1 cellular context compared by ENCODE assay signal in the genomic region with DNA sequence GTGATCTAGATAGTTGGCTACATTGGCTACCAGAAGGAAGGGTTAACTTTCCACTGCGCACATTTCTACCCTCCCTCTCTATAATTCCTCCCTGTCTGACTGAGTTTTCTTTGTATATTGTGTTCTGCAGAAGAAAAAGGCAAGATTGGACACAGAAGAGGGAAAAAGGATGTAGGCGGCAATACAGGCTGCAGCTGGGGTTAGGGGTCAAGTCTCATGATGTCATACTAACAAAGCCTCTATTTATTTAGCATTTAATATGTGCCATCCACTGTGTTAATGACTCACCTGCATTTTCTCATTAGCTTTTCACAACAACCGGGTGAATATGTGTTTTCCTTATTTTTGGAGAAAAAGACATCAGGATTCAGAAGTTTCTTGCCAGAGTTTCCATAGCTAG.
TF ChIP-seq lines count a peak whose summit lies in the region.

No MANE protein-coding gene starts in this region.

TF ChIP-seq in WTC11, 78 proteins besides CTCF, POLR2A, EP300 and RAD21 (continued from another document):
- TF ChIP-seq ARID4B (CRISPR knock-in tag; IDR thresholded peaks at IDR 0.05; ENCODE audit: borderline replicate concordance) (no peak), IRF1 (CRISPR knock-in tag; IDR thresholded peaks at IDR 0.05) (no peak), JUN (CRISPR knock-in tag; IDR thresholded peaks at IDR 0.05) (no peak), ZBTB21 (CRISPR knock-in tag; IDR thresholded peaks at IDR 0.05; ENCODE audit: borderline replicate concordance) (no peak), USF1 (CRISPR knock-in tag; IDR thresholded peaks at IDR 0.05) (no peak), ZNF423 (CRISPR knock-in tag; IDR thresholded peaks at IDR 0.05) (no peak)
